In genomic region chr2:112811841-112812306, GRCh38 we compare ENCODE assay signal across 8 cellular contexts. TPM values are rescaled to one million over a fixed set of nuclear protein-coding genes. Genes with fewer than 3 reads are reported as not detected.
DNase-seq lines count a peak whose midpoint lies in the region; TF ChIP-seq lines count a peak whose summit lies in the region.

No MANE protein-coding gene starts in this region.

- TF ChIP-seq EP300 in ovary (IDR thresholded peaks at IDR 0.05) = no peak

- TF ChIP-seq POLR2A in ovary (IDR thresholded peaks at IDR 0.05) = no peak

- peaks cover 15% of the 10 kb centered on the region for H3K4me1 Mint-ChIP-seq in T-helper 2 cell treated with Interferon-gamma antibody and Interleukin-4, amounts not matched to agents 5 μg/mL and 100 μg/mL, for 36 hours (ENCODE audit: low read depth)

- peak; percentile 9 for DNase-seq in T-helper 2 cell treated with Interferon-gamma antibody and Interleukin-4, amounts not matched to agents 5 μg/mL and 100 μg/mL, for 36 hours (ENCODE audit: low spot score)
- no peak for DNase-seq in T-helper 2 cell
- peak; percentile 6 for DNase-seq in SKM-1 treated with dmso at 0.1 percent for 144 hours (lab: John Stamatoyannopoulos, UW; ENCODE audit: unreplicated experiment)
- DNase-seq in fibroblast of the conjunctiva (ENCODE audit: low read depth) = peak; percentile 46
- DNase-seq in stimulated activated CD4-positive, alpha-beta T cell treated with anti-CD3 and anti-CD28 coated beads, Interleukin-2, amount 100 ng/mL, for 24 hours = peak; percentile 27
- DNase-seq in NCI-H2171 treated with DMSO at 0.1 percent for 48 hours (lab: John Stamatoyannopoulos, UW) = no peak
- DNase-seq in SW480 (ENCODE audit: low spot score) = no peak
- no peak for DNase-seq in ovary

- no peaks in the 10 kb centered on the region for H3K27me3 Mint-ChIP-seq in T-helper 2 cell treated with Interferon-gamma antibody and Interleukin-4, amounts not matched to agents 5 μg/mL and 100 μg/mL, for 36 hours (ENCODE audit: low read depth)

- H3K27ac Mint-ChIP-seq in T-helper 2 cell treated with Interferon-gamma antibody and Interleukin-4, amounts not matched to agents 5 μg/mL and 100 μg/mL, for 36 hours = no peak overlapping the region

- H3K4me3 ChIP-seq in ovary = no peak overlapping the region

- intact Hi-C loops in ovary (cut with DNase I) = no loop called here

- no peak overlapping the region for H3K4me3 Mint-ChIP-seq in T-helper 2 cell treated with Interferon-gamma antibody and Interleukin-4, amounts not matched to agents 5 μg/mL and 100 μg/mL, for 36 hours

- H3K4me1 ChIP-seq in ovary (ENCODE audit: insufficient read depth) = no peaks in the 10 kb centered on the region

- no peaks in the 10 kb centered on the region for H3K9me3 ChIP-seq in ovary

- H3K36me3 Mint-ChIP-seq in T-helper 2 cell treated with Interferon-gamma antibody and Interleukin-4, amounts not matched to agents 5 μg/mL and 100 μg/mL, for 36 hours (ENCODE audit: low read depth) = peaks cover 2% of the 10 kb centered on the region

- no peaks in the 10 kb centered on the region for H3K36me3 ChIP-seq in ovary

- no peak for TF ChIP-seq CTCF in ovary (IDR thresholded peaks at IDR 0.05)

- H3K9me3 Mint-ChIP-seq in T-helper 2 cell treated with Interferon-gamma antibody and Interleukin-4, amounts not matched to agents 5 μg/mL and 100 μg/mL, for 36 hours = peaks cover 17% of the 10 kb centered on the region

- no peaks in the 10 kb centered on the region for H3K27me3 ChIP-seq in ovary

- 59 to 63% (median 59%) methylated on average over 7 of the region's 7 CpGs for WGBS in ovary, 3 donors

- H3K27ac ChIP-seq in ovary = no peak overlapping the region

RNA-seq across cellular contexts. Expression of gene IL1B, which starts 24.7 kb away (rescaled TPM):
- total RNA-seq in ovary = 1 to 10 TPM in 6 of 7 donors, not detected in 1; 1.5 to 5.2 (median 2.3) TPM
- 1 to 10 TPM in 1 of 2 donors, under 1 TPM in 1; 0.39 to 2.7 TPM for polyA plus RNA-seq in ovary

RNA-seq across cellular contexts. Expression of gene IL1A, which starts 27.6 kb away (rescaled TPM):
- total RNA-seq in ovary = under 1 TPM in 4 of 7 donors, not detected in 3; 0.10 to 0.69 (median 0.20) TPM
- under 1 TPM in 1 of 2 donors, not detected in 1; 0.07 TPM for polyA plus RNA-seq in ovary

RNA-seq across cellular contexts. Expression of gene CKAP2L, which starts 47.5 kb away (rescaled TPM):
- total RNA-seq in ovary = 1 to 10 TPM in 1 of 7 donors, under 1 TPM in 3, not detected in 3; 0.11 to 1.4 (median 0.14) TPM
- 1 to 10 TPM in 1 of 2 donors, under 1 TPM in 1; 0.15 to 1.3 TPM for polyA plus RNA-seq in ovary

Comparison
In these comparisons a context has a peak if more than half of its experiments do, and no peak if none do; other contexts are left out.
1. DNase-seq: peak in T-helper 2 cell treated with Interferon-gamma antibody and Interleukin-4, amounts not matched to agents 5 μg/mL and 100 μg/mL, for 36 hours (single experiment), SKM-1 treated with dmso at 0.1 percent for 144 hours (single experiment), fibroblast of the conjunctiva (single experiment) and stimulated activated CD4-positive, alpha-beta T cell treated with anti-CD3 and anti-CD28 coated beads, Interleukin-2, amount 100 ng/mL, for 24 hours (2 of 2); none in T-helper 2 cell (0 of 5), NCI-H2171 treated with DMSO at 0.1 percent for 48 hours (single experiment), SW480 (single experiment) and ovary (0 of 5).